ENCODE assay signal across 8 cellular contexts in the genomic region with DNA sequence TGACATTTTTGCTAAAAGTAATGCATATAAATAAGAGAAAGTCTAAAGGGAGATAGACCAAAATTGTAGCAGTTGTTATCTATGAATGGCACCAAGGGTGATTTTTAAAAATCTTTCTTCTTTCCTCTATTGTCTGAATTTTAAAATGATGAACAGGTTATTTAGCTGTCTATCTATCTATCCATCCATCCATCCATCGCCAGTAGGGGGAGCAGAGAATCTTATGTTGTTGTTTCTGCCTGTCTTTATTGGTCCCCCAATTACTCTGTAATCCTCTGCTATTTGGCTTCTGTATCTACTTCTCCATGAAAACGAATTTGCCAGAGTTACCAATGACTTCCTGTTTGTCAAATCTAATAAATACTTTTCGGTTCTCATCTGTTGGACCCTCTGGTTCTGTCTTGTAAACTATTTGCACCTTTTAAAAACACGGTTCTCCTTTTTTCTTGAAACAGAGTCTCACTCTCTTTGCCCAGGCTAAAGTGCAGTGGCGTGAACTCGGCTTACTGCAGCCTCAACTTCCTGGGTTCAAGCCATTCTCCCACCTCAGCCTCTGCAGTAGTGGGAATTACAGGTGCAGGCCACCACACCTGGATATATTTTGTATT.
DNase-seq lines count a peak whose midpoint lies in the region; FAIRE-seq and TF ChIP-seq lines count a peak whose summit lies in the region.

No MANE protein-coding gene starts in this region.

- no peaks in the 10 kb centered on the region for H3K9me3 ChIP-seq in adrenal gland (replicated peaks in 1 of 3)

- no peak overlapping the region for H3K27ac ChIP-seq in adrenal gland

- H3K4me1 ChIP-seq in adrenal gland (replicated peaks in 1 of 2) = no peaks in the 10 kb centered on the region

- 42 to 47% (median 45%) methylated on average over 6 of the region's 6 CpGs for WGBS in adrenal gland, 4 donors

- peak; percentile 51 to 76 (median 69) for TF ChIP-seq CTCF in adrenal gland (IDR thresholded peaks at IDR 0.05)

- CTCF ChIA-PET in HEK293T (lab: Yijun Ruan, JAX) = interaction anchor here (0.6 kb wide), 1 partner anchor 15 kb away, joined by 4 read pairs; no protein-coding TSS in a partner anchor

- no peak for FAIRE-seq in urothelium cell line (lab: Jason Lieb, UNC)

- no peaks in the 10 kb centered on the region for H3K36me3 ChIP-seq in adrenal gland (replicated peaks in 1 of 2)

- POLR2A ChIA-PET in HEK293T (lab: Yijun Ruan, JAX) = no interaction called here

- H3K27me3 ChIP-seq in adrenal gland = no peaks in the 10 kb centered on the region

- no peak overlapping the region for H3K4me3 ChIP-seq in adrenal gland

- intact Hi-C loops in adrenal gland (cut with DNase I) = loop anchor here (5.0 to 10.0 kb wide), 2 partner anchors 208 to 211 kb away; no protein-coding TSS in a partner anchor

- no peak for TF ChIP-seq POLR2A in adrenal gland (IDR thresholded peaks at IDR 0.05)

- DNase-seq in NCI-H524 (lab: John Stamatoyannopoulos, UW) (peak; percentile 63 to 69), NCI-H524 treated with DMSO at 0.1 percent for 48 hours (lab: John Stamatoyannopoulos, UW) (no peak), HEK293T (ENCODE audit: extremely low spot score) (peak; percentile 19), NCI-H2107 treated with DMSO at 0.1 percent for 48 hours (lab: John Stamatoyannopoulos, UW; ENCODE audit: unreplicated experiment) (peak; percentile 80), adrenal gland (peak; percentile 45 to 80 (median 66)), iPS-NIHi11 (ENCODE audit: low spot score) (peak; percentile 35), urothelium cell line (ENCODE audit: low spot score) (peak; percentile 14)
- no peak for DNase-seq in activated CD4-positive, CD25-positive, alpha-beta regulatory T cell (lab: John Stamatoyannopoulos, UW)

TF ChIP-seq in HEK293T, 16 proteins besides CTCF, POLR2A, EP300 and RAD21:
- TF ChIP-seq SP1 (IDR thresholded peaks at IDR 0.05) (no peak), CTBP1 (IDR thresholded peaks at IDR 0.05; ENCODE audit: borderline replicate concordance) (no peak), LEF1 (IDR thresholded peaks at IDR 0.05; ENCODE audit: borderline replicate concordance) (no peak), SUZ12 (IDR thresholded peaks at IDR 0.05) (no peak), FOXM1 (IDR thresholded peaks at IDR 0.05; ENCODE audit: borderline replicate concordance) (no peak), TARDBP (IDR thresholded peaks at IDR 0.05) (no peak), ARNT (IDR thresholded peaks at IDR 0.05) (no peak), ELF4 (IDR thresholded peaks at IDR 0.05) (no peak), HDGF (IDR thresholded peaks at IDR 0.05; ENCODE audit: borderline replicate concordance) (no peak), FOXA1 (IDR thresholded peaks at IDR 0.05) (no peak), L3MBTL2 (conservative IDR thresholded peaks at IDR 0.05) (no peak), NFRKB (IDR thresholded peaks at IDR 0.05) (no peak), FOXK2 (IDR thresholded peaks at IDR 0.05) (no peak), ZNF384 (IDR thresholded peaks at IDR 0.05) (no peak), BHLHE40 (IDR thresholded peaks at IDR 0.05; ENCODE audit: borderline replicate concordance) (no peak)
- TF ChIP-seq, protein P1, sequence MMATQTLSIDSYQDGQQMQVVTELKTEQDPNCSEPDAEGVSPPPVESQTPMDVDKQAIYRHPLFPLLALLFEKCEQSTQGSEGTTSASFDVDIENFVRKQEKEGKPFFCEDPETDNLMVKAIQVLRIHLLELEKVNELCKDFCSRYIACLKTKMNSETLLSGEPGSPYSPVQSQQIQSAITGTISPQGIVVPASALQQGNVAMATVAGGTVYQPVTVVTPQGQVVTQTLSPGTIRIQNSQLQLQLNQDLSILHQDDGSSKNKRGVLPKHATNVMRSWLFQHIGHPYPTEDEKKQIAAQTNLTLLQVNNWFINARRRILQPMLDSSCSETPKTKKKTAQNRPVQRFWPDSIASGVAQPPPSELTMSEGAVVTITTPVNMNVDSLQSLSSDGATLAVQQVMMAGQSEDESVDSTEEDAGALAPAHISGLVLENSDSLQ (IDR thresholded peaks at IDR 0.05) = no peak

Comparison
In these comparisons a context has a peak if more than half of its experiments do, and no peak if none do; other contexts are left out.
1. DNase-seq: peak in NCI-H524 (2 of 2), HEK293T (single experiment), NCI-H2107 treated with DMSO at 0.1 percent for 48 hours (single experiment), adrenal gland (7 of 7), iPS-NIHi11 (single experiment) and urothelium cell line (single experiment); none in NCI-H524 treated with DMSO at 0.1 percent for 48 hours (single experiment) and activated CD4-positive, CD25-positive, alpha-beta regulatory T cell (0 of 4).